Comparison of ENCODE assay signal across 18 cellular contexts in genomic region chr9:109794361-109795012, GRCh38. TPM values are rescaled to one million over a fixed set of nuclear protein-coding genes. Genes with fewer than 3 reads are reported as not detected.
A peak's percentile ranks its signal among the peaks of the same experiment; 100 is the strongest.
DNase-seq lines count a peak whose midpoint lies in the region; ATAC-seq and TF ChIP-seq lines count a peak whose summit lies in the region.
"Had no signal": no experiment of that assay in that cellular context is flagged by ENCODE, and none has a peak within 500 bp of the region (broad histone marks: within the 10 kb centered on the region; RNA-seq: fewer than 3 reads in every experiment).

No MANE protein-coding gene starts in this region.

- intact Hi-C loops in esophagus muscularis mucosa (cut with DNase I) (no loop called here), CD14-positive monocyte (cut with micrococcal nuclease) (no loop called here), dorsolateral prefrontal cortex (cut with DNase I) (no loop called here)

- H3K4me3 ChIP-seq in esophagus muscularis mucosa (no peak overlapping the region), skeletal muscle tissue (ENCODE audit: low read length in 3 of 3) (no peak overlapping the region), dorsolateral prefrontal cortex (no peak overlapping the region)

- no peak for TF ChIP-seq EP300 in esophagus muscularis mucosa (IDR thresholded peaks at IDR 0.05)

- DNase-seq in EH (ENCODE audit: low read depth) (peak; percentile 28), esophagus muscularis mucosa (ENCODE audit: extremely low spot score) (no peak), left lobe of liver (ENCODE audit: low spot score) (peak; percentile 81), CD14-positive monocyte (ENCODE audit: low spot score) (no peak), dorsolateral prefrontal cortex (no peak), LoVo (ENCODE audit: low spot score) (no peak)
- DNase-seq: activated CD4-positive, alpha-beta memory T cell treated with anti-CD3 and anti-CD28 coated beads, Interleukin-2, amount 10 ng/mL, durations not matched to agents 7 days and 5 days; activated naive CD8-positive, alpha-beta T cell treated with anti-CD3 and anti-CD28 coated beads, Interleukin-2, amount 50 U/mL, for 24 hours; activated T-cell treated with anti-CD3 and anti-CD28 coated beads, Interleukin-2, amount 50 U/mL, for 72 hours; CD8-positive, alpha-beta memory T cell; erythroblast; NCI-H1694; stimulated activated CD4-positive, alpha-beta T cell treated with anti-CD3 and anti-CD28 coated beads, Interleukin-1b, Interleukin-23, amount 100 ng/mL, for 48 hours had no signal

- H3K4me3 Mint-ChIP-seq in CD14-positive monocyte, result no peak overlapping the region
- H3K4me3 Mint-ChIP-seq: activated CD4-positive, alpha-beta memory T cell treated with anti-CD3 and anti-CD28 coated beads, Interleukin-2, amount 10 ng/mL, durations not matched to agents 7 days and 5 days; activated naive CD8-positive, alpha-beta T cell treated with anti-CD3 and anti-CD28 coated beads, Interleukin-2, amount 50 U/mL, for 24 hours; activated T-cell treated with anti-CD3 and anti-CD28 coated beads, Interleukin-2, amount 50 U/mL, for 72 hours; CD8-positive, alpha-beta memory T cell; dendritic cell treated with granulocyte-macrophage colony-stimulating factor and Interleukin-4, amounts not matched to agents 40 ng/mL and 50 ng/mL, for 4 days; natural killer cell treated with Interleukin-12 subunit alpha and Interleukin-12 subunit beta and Interleukin-15 and Interleukin-18, amount 100 ng/mL, for 72 hours had no signal

- H3K9me3 ChIP-seq in esophagus muscularis mucosa, result no peaks in the 10 kb centered on the region
- no peaks in the 10 kb centered on the region for H3K9me3 ChIP-seq in skeletal muscle tissue (ENCODE audit: control insufficient read depth in 3 of 3, low read length in 3 of 3)

- peaks cover 4% of the 10 kb centered on the region in 3 donors for H3K27me3 Mint-ChIP-seq in CD14-positive monocyte (ENCODE audit: low read depth in 3 of 3)
- H3K27me3 Mint-ChIP-seq: activated naive CD8-positive, alpha-beta T cell treated with anti-CD3 and anti-CD28 coated beads, Interleukin-2, amount 50 U/mL, for 24 hours had no signal

- no peaks in the 10 kb centered on the region for H3K36me3 Mint-ChIP-seq in CD14-positive monocyte
- H3K36me3 Mint-ChIP-seq: CD8-positive, alpha-beta memory T cell; natural killer cell treated with Interleukin-12 subunit alpha and Interleukin-12 subunit beta and Interleukin-15 and Interleukin-18, amount 100 ng/mL, for 72 hours had no signal

- H3K4me1 Mint-ChIP-seq in CD14-positive monocyte, result no peaks in the 10 kb centered on the region
- H3K4me1 Mint-ChIP-seq: activated CD4-positive, alpha-beta memory T cell treated with anti-CD3 and anti-CD28 coated beads, Interleukin-2, amount 10 ng/mL, durations not matched to agents 7 days and 5 days; activated naive CD8-positive, alpha-beta T cell treated with anti-CD3 and anti-CD28 coated beads, Interleukin-2, amount 50 U/mL, for 24 hours; CD8-positive, alpha-beta memory T cell had no signal

- no peaks in the 10 kb centered on the region for H3K27me3 ChIP-seq in esophagus muscularis mucosa
- no peaks in the 10 kb centered on the region for H3K27me3 ChIP-seq in skeletal muscle tissue (ENCODE audit: control insufficient read depth in 3 of 3, insufficient read depth in 3 of 3, low read length in 3 of 3)
- no peaks in the 10 kb centered on the region for H3K27me3 ChIP-seq in dorsolateral prefrontal cortex

- H3K27ac Mint-ChIP-seq in CD14-positive monocyte, result no peak overlapping the region
- H3K27ac Mint-ChIP-seq: activated CD4-positive, alpha-beta memory T cell treated with anti-CD3 and anti-CD28 coated beads, Interleukin-2, amount 10 ng/mL, durations not matched to agents 7 days and 5 days; activated naive CD8-positive, alpha-beta T cell treated with anti-CD3 and anti-CD28 coated beads, Interleukin-2, amount 50 U/mL, for 24 hours; activated T-cell treated with anti-CD3 and anti-CD28 coated beads, Interleukin-2, amount 50 U/mL, for 72 hours; CD8-positive, alpha-beta memory T cell; dendritic cell treated with granulocyte-macrophage colony-stimulating factor and Interleukin-4, amounts not matched to agents 40 ng/mL and 50 ng/mL, for 4 days; natural killer cell treated with Interleukin-12 subunit alpha and Interleukin-12 subunit beta and Interleukin-15 and Interleukin-18, amount 100 ng/mL, for 72 hours had no signal

- TF ChIP-seq CTCF in esophagus muscularis mucosa (IDR thresholded peaks at IDR 0.05) (no peak), CD14-positive monocyte (IDR thresholded peaks at IDR 0.05) (no peak), dorsolateral prefrontal cortex (IDR thresholded peaks at IDR 0.05 in 54 of 56, conservative IDR thresholded peaks at IDR 0.05 in 2 of 56; ENCODE audit: low read depth in 1 of 56, partially characterized antibody in 56 of 56) (no peak)

- WGBS in esophagus muscularis mucosa, result 92% methylated on average over 4 of the region's 4 CpGs

- H3K9me3 Mint-ChIP-seq in CD14-positive monocyte, result peaks cover 0 to 2% (median 0%) of the 10 kb centered on the region in 7 donors
- H3K9me3 Mint-ChIP-seq: activated CD4-positive, alpha-beta memory T cell treated with anti-CD3 and anti-CD28 coated beads, Interleukin-2, amount 10 ng/mL, durations not matched to agents 7 days and 5 days; activated naive CD8-positive, alpha-beta T cell treated with anti-CD3 and anti-CD28 coated beads, Interleukin-2, amount 50 U/mL, for 24 hours; activated T-cell treated with anti-CD3 and anti-CD28 coated beads, Interleukin-2, amount 50 U/mL, for 72 hours; CD8-positive, alpha-beta memory T cell; dendritic cell treated with granulocyte-macrophage colony-stimulating factor and Interleukin-4, amounts not matched to agents 40 ng/mL and 50 ng/mL, for 4 days; natural killer cell treated with Interleukin-12 subunit alpha and Interleukin-12 subunit beta and Interleukin-15 and Interleukin-18, amount 100 ng/mL, for 72 hours had no signal

- H3K9ac ChIP-seq in skeletal muscle tissue (ENCODE audit: low read depth in 1 of 3, low read length in 3 of 3), result no peak overlapping the region

- H3K36me3 ChIP-seq in esophagus muscularis mucosa, result no peaks in the 10 kb centered on the region
- H3K36me3 ChIP-seq in skeletal muscle tissue (ENCODE audit: control insufficient read depth in 3 of 3, insufficient read depth in 3 of 3, low read length in 3 of 3), result no peaks in the 10 kb centered on the region

- ATAC-seq in left lobe of liver, result peak; percentile 64
- no peak for ATAC-seq in GM18870 (IDR thresholded peaks at IDR 0.05; ENCODE audit: unreplicated experiment)
- ATAC-seq: activated naive CD8-positive, alpha-beta T cell treated with anti-CD3 and anti-CD28 coated beads, Interleukin-2, amount 50 U/mL, for 24 hours; activated T-cell treated with anti-CD3 and anti-CD28 coated beads, Interleukin-2, amount 50 U/mL, for 72 hours; natural killer cell treated with Interleukin-12 subunit alpha and Interleukin-12 subunit beta and Interleukin-15 and Interleukin-18, amount 100 ng/mL, for 72 hours had no signal

- no peak for TF ChIP-seq POLR2A in esophagus muscularis mucosa (IDR thresholded peaks at IDR 0.05; ENCODE audit: low read depth)

- H3K4me1 ChIP-seq in esophagus muscularis mucosa, result peaks cover 13 to 25% (median 16%) of the 10 kb centered on the region in 4 donors
- H3K4me1 ChIP-seq in skeletal muscle tissue (ENCODE audit: control insufficient read depth in 3 of 3, insufficient read depth in 3 of 3, low read length in 3 of 3), result peaks cover 4 to 12% (median 9%) of the 10 kb centered on the region in 3 donors

- peak overlapping the region; percentile 23 to 50 (median 46) for H3K27ac ChIP-seq in esophagus muscularis mucosa (replicated peaks in 1 of 4)
- peak overlapping the region; percentile 19 for H3K27ac ChIP-seq in skeletal muscle tissue (ENCODE audit: low read depth, low read length)
- no peak overlapping the region for H3K27ac ChIP-seq in dorsolateral prefrontal cortex
- H3K27ac ChIP-seq: VCaP had no signal

RNA-seq across cellular contexts. Expression of gene PALM2AKAP2, which starts 14.5 kb away (rescaled TPM):
- 1 to 10 TPM; 2.3 to 8.1 (median 5.6) TPM for total RNA-seq in esophagus muscularis mucosa
- 32.1 TPM for total RNA-seq in left lobe of liver
- total RNA-seq in skeletal muscle tissue, result 24.0 TPM
- not detected for polyA plus RNA-seq in CD14-positive monocyte
- 10 to 100 TPM in 118 of 120 experiments, 1 to 10 TPM in 2; 8.5 to 32.5 (median 20.2) TPM for total RNA-seq in dorsolateral prefrontal cortex
- total RNA-seq: activated CD4-positive, alpha-beta memory T cell treated with anti-CD3 and anti-CD28 coated beads, Interleukin-2, amount 10 ng/mL, durations not matched to agents 7 days and 5 days; CD8-positive, alpha-beta memory T cell; natural killer cell treated with Interleukin-12 subunit alpha and Interleukin-12 subunit beta and Interleukin-15 and Interleukin-18, amount 100 ng/mL, for 72 hours had no signal

Comparison
In these comparisons a context has a peak if more than half of its experiments do, and no peak if none do; other contexts are left out.
1. DNase-seq: peak in EH (single experiment) and left lobe of liver (single experiment); none in esophagus muscularis mucosa (single experiment), CD14-positive monocyte (single experiment), dorsolateral prefrontal cortex (0 of 10) and LoVo (single experiment).
2. H3K27ac ChIP-seq: peak in esophagus muscularis mucosa (4 of 4) and skeletal muscle tissue (single experiment); none in dorsolateral prefrontal cortex (0 of 59).